ENCODE assay signal across 8 cellular contexts in the genomic region with DNA sequence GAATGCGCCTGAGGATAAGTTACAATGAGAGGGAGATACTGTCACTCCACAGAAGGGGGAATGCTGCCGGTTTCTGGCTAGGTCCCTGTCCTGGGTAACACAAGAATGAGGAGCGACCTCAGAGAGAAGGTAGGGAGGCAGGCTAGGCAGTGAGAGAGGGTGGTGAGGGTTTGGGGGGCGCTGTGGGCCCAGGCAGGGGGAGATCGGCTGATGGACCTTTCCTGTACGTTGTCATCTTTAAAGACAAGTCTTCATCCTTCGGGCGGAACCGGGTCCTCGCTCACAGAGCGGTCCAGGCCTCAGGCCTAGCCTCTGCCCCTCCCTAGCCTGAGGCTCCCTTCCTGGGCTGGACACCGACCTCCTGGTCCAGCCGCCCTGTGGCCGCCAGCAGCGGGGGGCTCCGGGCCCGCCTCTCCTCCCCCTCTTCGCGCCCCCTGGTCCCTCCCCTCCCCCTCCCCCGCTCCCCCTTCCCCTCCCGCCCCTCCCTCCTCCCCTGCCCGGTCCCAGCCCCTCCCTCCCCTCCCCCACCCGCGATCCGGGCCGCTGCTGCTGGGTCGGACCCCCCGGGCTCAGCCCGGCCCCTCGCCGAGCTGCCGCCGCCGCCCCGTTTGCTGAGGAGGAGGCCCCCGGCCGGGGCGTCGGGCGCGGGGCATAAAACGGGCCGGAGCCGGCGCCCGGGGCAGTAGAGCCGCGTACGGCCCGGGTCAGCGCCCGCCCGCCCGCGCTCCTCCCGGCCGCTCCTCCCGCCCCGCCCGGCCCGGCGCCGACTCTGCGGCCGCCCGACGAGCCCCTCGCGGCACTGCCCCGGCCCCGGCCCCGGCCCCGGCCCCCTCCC. TPM values are rescaled to one million over a fixed set of nuclear protein-coding genes. Genes with fewer than 3 reads are reported as not detected.
DNase-seq lines count a peak whose midpoint lies in the region; ATAC-seq and TF ChIP-seq lines count a peak whose summit lies in the region.

A gene (plus strand): TSS at position 680 of the 835 bp plus-strand sequence. CDS start 265 bp downstream, outside the sequence.

- POLR2A ChIA-PET in OCI-LY7 (lab: Charles Lee) = interaction anchor here (0.6 kb wide), 1 partner anchor 306 kb away, joined by 3 read pairs; no protein-coding TSS in a partner anchor

- BruUV-seq in OCI-LY7 (replicated peaks; lab: Mats Ljungman, UMichigan) = no TSS peak

- DNase-seq in activated effector memory CD4-positive, alpha-beta T cell treated with anti-CD3 and anti-CD28 coated beads, Interleukin-2, amount 50 U/mL, for 16 hours = peak; percentile 28
- DNase-seq in activated effector memory CD4-positive, alpha-beta T cell treated with Interleukin-2 at 50 U/mL for 16 hours = no peak
- DNase-seq in endodermal cell = no peak
- DNase-seq in NCI-H1092 treated with DMSO at 0.1 percent for 48 hours (lab: John Stamatoyannopoulos, UW) = no peak
- DNase-seq in OCI-LY7 (ENCODE audit: low spot score) = no peak

- no peaks in the 10 kb centered on the region for H4K20me1 ChIP-seq in OCI-LY7 (ENCODE audit: insufficient read depth, low read length)

- 10 to 63% methylated on average over 2 to 45 of the region's 73 CpGs for WGBS in endodermal cell (ENCODE audit: insufficient coverage in 1 of 2, insufficient read length in 1 of 2), 2 experiments
- WGBS in urinary bladder = 9% methylated on average over 65 of the region's 73 CpGs

- H3K9me3 Mint-ChIP-seq in endodermal cell = no peaks in the 10 kb centered on the region

- peak within 1 kb of the TSS; percentile 58 for H3K4me3 Mint-ChIP-seq in endodermal cell

- no peaks in the 10 kb centered on the region for H3K36me3 Mint-ChIP-seq in endodermal cell (ENCODE audit: low read depth)

- H2AFZ ChIP-seq in OCI-LY7 (ENCODE audit: low read length) = no peak within 1 kb of the TSS

- H3K9ac ChIP-seq in endodermal cell (ENCODE audit: extremely low read depth, low read length, poor library complexity, severe bottlenecking) = no peak within 1 kb of the TSS

- H3K9me2 ChIP-seq in OCI-LY7 (ENCODE audit: insufficient read depth, low read length) = no peaks in the 10 kb centered on the region

- no peaks in the 10 kb centered on the region for H3K79me2 ChIP-seq in OCI-LY7 (ENCODE audit: insufficient read depth, low read depth, low read length)

- peaks cover 6% of the 10 kb centered on the region for H3K4me1 ChIP-seq in endodermal cell (ENCODE audit: control insufficient read depth, insufficient read depth, low read length)
- H3K4me1 ChIP-seq in muscle layer of duodenum (ENCODE audit: control insufficient read depth in 1 of 2, insufficient read depth in 2 of 2, low read length in 2 of 2) = peaks cover 0 to 13% of the 10 kb centered on the region in 2 donors
- no peaks in the 10 kb centered on the region for H3K4me1 ChIP-seq in urinary bladder (ENCODE audit: insufficient read depth)
- peaks cover 9% of the 10 kb centered on the region for H3K4me1 ChIP-seq in OCI-LY7 (ENCODE audit: insufficient read depth, low read length, poor library complexity, severe bottlenecking)

- no peaks in the 10 kb centered on the region for H3K36me3 ChIP-seq in endodermal cell (ENCODE audit: control insufficient read depth, insufficient read depth, low read length)
- no peaks in the 10 kb centered on the region for H3K36me3 ChIP-seq in muscle layer of duodenum (ENCODE audit: control insufficient read depth in 1 of 2, insufficient read depth in 2 of 2, low read length in 2 of 2)
- H3K36me3 ChIP-seq in urinary bladder (ENCODE audit: insufficient read depth) = no peaks in the 10 kb centered on the region
- H3K36me3 ChIP-seq in OCI-LY7 (ENCODE audit: insufficient read depth, low read length) = no peaks in the 10 kb centered on the region

- ATAC-seq in GM18517 (IDR thresholded peaks at IDR 0.05; ENCODE audit: unreplicated experiment) = no peak

- no peak for TF ChIP-seq CTCF in endodermal cell (conservative IDR thresholded peaks at IDR 0.05)
- no peak for TF ChIP-seq CTCF in OCI-LY7 (conservative IDR thresholded peaks at IDR 0.05; ENCODE audit: low read length)

- no peak within 1 kb of the TSS for H3K4me2 ChIP-seq in OCI-LY7 (ENCODE audit: low read length)

- CTCF ChIA-PET in OCI-LY7 (lab: Charles Lee; ENCODE audit: unreplicated experiment) = no interaction called here

- H3K27me3 Mint-ChIP-seq in endodermal cell (ENCODE audit: insufficient read depth) = peaks cover 60% of the 10 kb centered on the region

- peaks cover 46% of the 10 kb centered on the region for H3K27me3 ChIP-seq in endodermal cell (ENCODE audit: control insufficient read depth, insufficient read depth, low read length, poor library complexity, severe bottlenecking)
- H3K27me3 ChIP-seq in muscle layer of duodenum (ENCODE audit: low read depth, low read length) = peaks cover 17% of the 10 kb centered on the region

- intact Hi-C loops in OCI-LY7 (cut with micrococcal nuclease; ENCODE audit: unreplicated experiment) = no loop called here

- H3K4me3 ChIP-seq in endodermal cell (ENCODE audit: low read length) (peak within 1 kb of the TSS; percentile 64), muscle layer of duodenum (ENCODE audit: low read depth in 1 of 2, low read length in 2 of 2) (peak within 1 kb of the TSS; percentile 48 to 63), urinary bladder (ENCODE audit: low read depth, low read length) (peak within 1 kb of the TSS; percentile 69), OCI-LY7 (ENCODE audit: low read depth, low read length, poor library complexity, severe bottlenecking) (no peak within 1 kb of the TSS)

- H3K27ac ChIP-seq in endodermal cell (ENCODE audit: low read depth, low read length) = no peak within 1 kb of the TSS
- H3K27ac ChIP-seq in muscle layer of duodenum (ENCODE audit: low read length) = peak within 1 kb of the TSS; percentile 61
- peak within 1 kb of the TSS; percentile 30 for H3K27ac ChIP-seq in urinary bladder (ENCODE audit: low read depth)
- no peak within 1 kb of the TSS for H3K27ac ChIP-seq in OCI-LY7 (ENCODE audit: low read depth, low read length, poor library complexity, severe bottlenecking)

- H3K9me3 ChIP-seq in endodermal cell (ENCODE audit: control insufficient read depth, low read length) (no peaks in the 10 kb centered on the region), muscle layer of duodenum (ENCODE audit: control insufficient read depth in 1 of 2, low read length in 2 of 2) (no peaks in the 10 kb centered on the region), OCI-LY7 (ENCODE audit: low read length) (no peaks in the 10 kb centered on the region)

- H3K27ac Mint-ChIP-seq in endodermal cell = no peak within 1 kb of the TSS

- peaks cover 33% of the 10 kb centered on the region for H3K4me1 Mint-ChIP-seq in endodermal cell

RNA-seq across cellular contexts. Expression of the gene that starts here (rescaled TPM):
- total RNA-seq in endodermal cell (10 to 100 TPM in 1 of 2 donors, 1 to 10 TPM in 1; 5.0 to 17.4 TPM), urinary bladder (9.1 TPM), OCI-LY7 (2022) (0.07 TPM in 1 of 2 replicates, not detected in the other)
- 8.2 TPM for polyA plus RNA-seq in endodermal cell (2013, experiment 1 of 2)
- 6.7 TPM for polyA plus RNA-seq in endodermal cell (2013, experiment 2 of 2)
- polyA plus RNA-seq in urinary bladder = 11.5 TPM
- 0.16 TPM in 1 of 2 replicates, not detected in the other for total RNA-seq in OCI-LY7 (2014; rRNA removed; shearing (Covaris generic))

Comparison
In these comparisons a context has a peak if more than half of its experiments do, and no peak if none do; other contexts are left out.
1. H3K27ac ChIP-seq: peak in muscle layer of duodenum (single experiment) and urinary bladder (single experiment); none in endodermal cell (single experiment) and OCI-LY7 (single experiment).